In genomic region chr11:75491465-75491864, GRCh38 we compare ENCODE assay signal across 1 cellular context.
TF ChIP-seq lines count a peak whose summit lies in the region.

No MANE protein-coding gene starts in this region.

TF ChIP-seq in HCT116, 20 proteins besides CTCF, POLR2A, EP300 and RAD21:
- no peak for TF ChIP-seq MAX (IDR thresholded peaks at IDR 0.05)
- no peak for TF ChIP-seq CBX3 (IDR thresholded peaks at IDR 0.05; ENCODE audit: low read depth)
- no peak for TF ChIP-seq EZH2 (IDR thresholded peaks at IDR 0.05)
- no peak for TF ChIP-seq YY1 (IDR thresholded peaks at IDR 0.05; ENCODE audit: extremely low read depth, insufficient replicate concordance, low read depth, low read length)
- no peak for TF ChIP-seq TCF7L2 (IDR thresholded peaks at IDR 0.05; ENCODE audit: borderline replicate concordance, extremely low read depth, insufficient read depth, insufficient read length)
- TF ChIP-seq SP1 (IDR thresholded peaks at IDR 0.05; ENCODE audit: low read depth), result no peak
- TF ChIP-seq SIN3A (IDR thresholded peaks at IDR 0.05; ENCODE audit: low read depth), result no peak
- TF ChIP-seq JUND (IDR thresholded peaks at IDR 0.05), result no peak
- no peak for TF ChIP-seq CEBPB (IDR thresholded peaks at IDR 0.05; ENCODE audit: low read depth)
- no peak for TF ChIP-seq POLR2AphosphoS5 (IDR thresholded peaks at IDR 0.05; ENCODE audit: low read depth, low read length)
- no peak for TF ChIP-seq ATF3 (IDR thresholded peaks at IDR 0.05)
- TF ChIP-seq REST (IDR thresholded peaks at IDR 0.05; ENCODE audit: low read depth), result no peak
- TF ChIP-seq ZFX (IDR thresholded peaks at IDR 0.05), result no peak
- no peak for TF ChIP-seq FOSL1 (IDR thresholded peaks at IDR 0.05; ENCODE audit: low read depth)
- TF ChIP-seq ZBTB33 (IDR thresholded peaks at IDR 0.05; ENCODE audit: extremely low read depth, insufficient replicate concordance, low read length), result no peak
- no peak for TF ChIP-seq ZNF274 (IDR thresholded peaks at IDR 0.05; ENCODE audit: low read depth, low read length)
